In the genomic region with DNA sequence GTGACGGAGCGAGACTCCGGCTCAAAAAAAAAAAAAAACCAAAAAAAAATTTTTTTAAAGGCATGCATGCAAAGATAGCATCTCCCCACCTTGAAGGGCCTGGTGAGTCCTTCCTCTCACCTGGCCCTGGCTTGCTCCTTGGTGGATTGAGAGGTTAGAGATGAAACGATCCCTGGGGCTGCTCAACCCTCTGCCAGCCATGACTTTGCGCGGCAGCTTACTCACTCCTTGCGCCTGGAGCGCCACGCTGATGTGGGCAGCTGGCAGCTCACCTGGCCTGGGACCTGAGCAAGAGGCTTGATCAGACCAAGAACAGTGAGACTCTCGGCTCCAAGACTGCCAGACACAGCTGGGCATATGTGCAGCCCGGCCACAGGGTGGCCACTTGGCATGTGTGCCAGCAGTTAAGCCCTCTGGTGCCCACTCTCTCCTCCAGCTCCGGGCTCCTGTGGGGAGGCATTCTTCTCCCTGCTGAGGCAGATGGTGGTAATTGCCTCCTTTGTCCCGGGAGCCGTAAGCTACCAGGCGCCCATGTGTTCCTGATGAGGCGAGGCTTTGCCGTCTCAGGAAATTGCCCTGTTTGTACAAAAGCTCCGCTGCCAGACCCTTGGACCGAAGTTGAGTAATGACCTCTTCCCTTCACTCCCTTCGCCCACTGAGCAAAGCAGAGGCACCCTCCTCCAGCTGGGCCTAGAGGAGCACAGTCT, we compare ENCODE assay signal across 10 cellular contexts. TPM values are rescaled to one million over a fixed set of nuclear protein-coding genes. Genes with fewer than 3 reads are reported as not detected.
DNase-seq lines count a peak whose midpoint lies in the region; ATAC-seq, FAIRE-seq and TF ChIP-seq lines count a peak whose summit lies in the region.
"Had no signal": no experiment of that assay in that cellular context is flagged by ENCODE, and none has a peak within 500 bp of the region (broad histone marks: within the 10 kb centered on the region; RNA-seq: fewer than 3 reads in every experiment).

No MANE protein-coding gene starts in this region.

- no peaks in the 10 kb centered on the region for H3K9me3 Mint-ChIP-seq in HFFc6

- FAIRE-seq in GM12892 (lab: Jason Lieb, UNC) = no peak

- H3K4me1 ChIP-seq in mucosa of descending colon (ENCODE audit: low read depth) = peaks cover 25% of the 10 kb centered on the region

- H3K27me3 Mint-ChIP-seq in HFFc6 (ENCODE audit: insufficient read depth) = peaks cover 2% of the 10 kb centered on the region; the same call in 1 of the 2 replicates

- no peak overlapping the region for H3K4me3 ChIP-seq in mucosa of descending colon
- H3K4me3 ChIP-seq: neural progenitor cell had no signal

- ATAC-seq in mucosa of descending colon (peak; percentile 2), HG03108 (IDR thresholded peaks at IDR 0.05; ENCODE audit: unreplicated experiment) (no peak), HG02588 (IDR thresholded peaks at IDR 0.05; ENCODE audit: unreplicated experiment) (no peak)

- peaks cover 9% of the 10 kb centered on the region for H3K4me1 Mint-ChIP-seq in HFFc6 (ENCODE audit: low read depth)

- DNase-seq in HFFc6 = no peak
- peak; percentile 98 for DNase-seq in NCI-H69 (lab: John Stamatoyannopoulos, UW)
- DNase-seq in mucosa of descending colon = no peak
- no peak for DNase-seq in GM12892 (ENCODE audit: insufficient read length)
- DNase-seq: activated effector memory CD4-positive, alpha-beta T cell treated with Interleukin-2 at 50 U/mL for 16 hours; NCI-H1694; stimulated activated naive CD4-positive, alpha-beta T cell had no signal

- no peak for TF ChIP-seq POLR2A in GM12892 (IDR thresholded peaks at IDR 0.05; ENCODE audit: low read depth, low read length)

- no peaks in the 10 kb centered on the region for H3K36me3 ChIP-seq in mucosa of descending colon (ENCODE audit: low read depth)
- H3K36me3 ChIP-seq: neural progenitor cell had no signal

- H3K27ac Mint-ChIP-seq in HFFc6 = no peak overlapping the region
- H3K27ac Mint-ChIP-seq: neural progenitor cell had no signal

- no peak overlapping the region for H3K4me3 Mint-ChIP-seq in HFFc6
- H3K4me3 Mint-ChIP-seq: neural progenitor cell had no signal

- TF ChIP-seq CTCF in HFFc6 (IDR thresholded peaks at IDR 0.05) (peak; percentile 27; the same call in 1 of the 2 replicates), mucosa of descending colon (IDR thresholded peaks at IDR 0.05) (no peak)

- no peaks in the 10 kb centered on the region for H3K9me3 ChIP-seq in mucosa of descending colon

- no peaks in the 10 kb centered on the region for H3K36me3 Mint-ChIP-seq in HFFc6 (ENCODE audit: low read depth)

- intact Hi-C loops in mucosa of descending colon (cut with DNase I, micrococcal nuclease) = no loop called here

RNA-seq across cellular contexts. Expression of gene EVPL, which starts 5.1 kb away (rescaled TPM):
- not detected for total RNA-seq in HFFc6 (2021; fragmentation: NEBNext Ultra II Directional; extraction: Animal tissue kit (Norgen Biotek cat#: 25700))
- 10 to 100 TPM; 13.3 to 22.6 (median 16.3) TPM for total RNA-seq in mucosa of descending colon
- not detected for polyA plus RNA-seq in GM12892 (2012; ENCODE audit: missing spikeins)

RNA-seq across cellular contexts. Expression of gene CDK3, which starts 31.6 kb away (rescaled TPM):
- 1 to 10 TPM; 1.9 to 2.9 (median 2.1) TPM for total RNA-seq in HFFc6 (2021; fragmentation: NEBNext Ultra II Directional; extraction: Animal tissue kit (Norgen Biotek cat#: 25700))
- 10 to 100 TPM in 2 of 3 donors, 1 to 10 TPM in 1; 7.9 to 16.8 (median 12.5) TPM for total RNA-seq in mucosa of descending colon
- polyA plus RNA-seq in GM12892 (2012; ENCODE audit: missing spikeins) = 4.9 TPM

RNA-seq across cellular contexts. Expression of gene SRP68, which starts 40.1 kb away (rescaled TPM):
- 100 to 1,000 TPM in 3 of 6 experiments, 10 to 100 TPM in 3; 95.3 to 104 (median 100.0) TPM for total RNA-seq in HFFc6 (2021; fragmentation: NEBNext Ultra II Directional; extraction: Animal tissue kit (Norgen Biotek cat#: 25700))
- total RNA-seq in mucosa of descending colon = 10 to 100 TPM; 47.3 to 86.6 (median 53.0) TPM
- 37.8 TPM for polyA plus RNA-seq in GM12892 (2012; ENCODE audit: missing spikeins)

RNA-seq across cellular contexts. Expression of gene GALR2, which starts 42.4 kb away (rescaled TPM):
- total RNA-seq in HFFc6 (2021; fragmentation: NEBNext Ultra II Directional; extraction: Animal tissue kit (Norgen Biotek cat#: 25700)) = under 1 TPM in 5 of 6 experiments, not detected in 1; 0.14 to 0.33 (median 0.15) TPM
- 1 to 10 TPM in 1 of 3 donors, not detected in 2; 4.2 TPM for total RNA-seq in mucosa of descending colon
- polyA plus RNA-seq in GM12892 (2012; ENCODE audit: missing spikeins) = not detected

RNA-seq across cellular contexts. Expression of gene ZACN, which starts 46.8 kb away (rescaled TPM):
- total RNA-seq in HFFc6 (2021; fragmentation: NEBNext Ultra II Directional; extraction: Animal tissue kit (Norgen Biotek cat#: 25700)) = under 1 TPM in 2 of 6 experiments, not detected in 4; 0.23 to 0.26 TPM
- total RNA-seq in mucosa of descending colon = 1 to 10 TPM in 1 of 3 donors, not detected in 2; 1.4 TPM
- polyA plus RNA-seq in GM12892 (2012; ENCODE audit: missing spikeins) = 3.2 TPM

Comparison
In these comparisons a context has a peak if more than half of its experiments do, and no peak if none do; other contexts are left out.
1. RNA of gene EVPL, which starts 5.1 kb away (total RNA-seq): 13.3 to 22.6 TPM in mucosa of descending colon; not detected in HFFc6; every median in the first group is over 10 times any median in the second.